ENCODE assay signal across 8 cellular contexts in genomic region chr10:17062493-17063487, GRCh38.
DNase-seq lines count a peak whose midpoint lies in the region; ATAC-seq and TF ChIP-seq lines count a peak whose summit lies in the region.

No MANE protein-coding gene starts in this region.

- H3K9me2 ChIP-seq in OCI-LY7 (ENCODE audit: insufficient read depth, low read length), result no peaks in the 10 kb centered on the region

- H3K36me3 ChIP-seq in fibroblast of lung (ENCODE audit: control insufficient read depth, insufficient read depth, low read length) (no peaks in the 10 kb centered on the region), OCI-LY7 (ENCODE audit: insufficient read depth, low read length) (no peaks in the 10 kb centered on the region)

- no TSS peak for BruUV-seq in OCI-LY7 (replicated peaks; lab: Mats Ljungman, UMichigan)

- peaks cover 22% of the 10 kb centered on the region for H3K4me1 ChIP-seq in fibroblast of lung (ENCODE audit: control insufficient read depth, extremely low read depth, insufficient read depth, low read length)
- no peaks in the 10 kb centered on the region for H3K4me1 ChIP-seq in OCI-LY7 (ENCODE audit: insufficient read depth, low read length, poor library complexity, severe bottlenecking)

- peak; percentile 78 for DNase-seq in AG20443 (ENCODE audit: low spot score)
- DNase-seq in RPMI7951 (ENCODE audit: low read depth), result peak; percentile 97
- peak; percentile 85 to 94 for DNase-seq in fibroblast of lung (ENCODE audit: low read depth in 2 of 2)
- peak; percentile 31 for DNase-seq in omental fat pad (ENCODE audit: low spot score)
- DNase-seq in OCI-LY7 (ENCODE audit: low spot score), result no peak
- no peak for DNase-seq in activated gamma-delta T cell (lab: John Stamatoyannopoulos, UW)
- no peak for DNase-seq in effector CD8-positive, alpha-beta T cell (lab: John Stamatoyannopoulos, UW)

- H3K9me3 ChIP-seq in fibroblast of lung (ENCODE audit: control insufficient read depth, insufficient read depth, low read depth, low read length) (no peaks in the 10 kb centered on the region), OCI-LY7 (ENCODE audit: low read length) (no peaks in the 10 kb centered on the region)

- H3K27ac ChIP-seq in fibroblast of lung (ENCODE audit: insufficient read depth, low read length), result peak overlapping the region; percentile 94
- no peak overlapping the region for H3K27ac ChIP-seq in OCI-LY7 (ENCODE audit: low read depth, low read length, poor library complexity, severe bottlenecking)

- H3K4me2 ChIP-seq in fibroblast of lung (ENCODE audit: extremely low read depth, insufficient read depth, low read length) (peak overlapping the region; percentile 95), OCI-LY7 (ENCODE audit: low read length) (no peak overlapping the region)

- intact Hi-C loops in OCI-LY7 (cut with micrococcal nuclease; ENCODE audit: unreplicated experiment), result no loop called here

- H4K20me1 ChIP-seq in fibroblast of lung (ENCODE audit: control insufficient read depth, extremely low read depth, insufficient read depth, low read length) (no peaks in the 10 kb centered on the region), OCI-LY7 (ENCODE audit: insufficient read depth, low read length) (no peaks in the 10 kb centered on the region)

- H2AFZ ChIP-seq in fibroblast of lung (ENCODE audit: low read length), result no peak overlapping the region
- H2AFZ ChIP-seq in OCI-LY7 (ENCODE audit: low read length), result no peak overlapping the region

- POLR2A ChIA-PET in OCI-LY7 (lab: Charles Lee), result interaction anchor here (0.7 kb wide), 1 partner anchor 300 kb away, joined by 3 read pairs; no protein-coding TSS in a partner anchor

- H3K79me2 ChIP-seq in fibroblast of lung (ENCODE audit: control insufficient read depth, insufficient read depth, low read length), result no peaks in the 10 kb centered on the region
- H3K79me2 ChIP-seq in OCI-LY7 (ENCODE audit: insufficient read depth, low read depth, low read length), result no peaks in the 10 kb centered on the region

- no peaks in the 10 kb centered on the region for H3K27me3 ChIP-seq in fibroblast of lung (ENCODE audit: control insufficient read depth, insufficient read depth, low read length)

- CTCF ChIA-PET in OCI-LY7 (lab: Charles Lee; ENCODE audit: unreplicated experiment), result no interaction called here

- H3K4me3 ChIP-seq in fibroblast of lung (replicated peaks in 1 of 4; ENCODE audit: control extremely low read depth in 1 of 4, insufficient read depth in 1 of 4, low read depth in 3 of 4, low read length in 4 of 4) (peak overlapping the region; percentile 3 to 19 (median 14)), OCI-LY7 (ENCODE audit: low read depth, low read length, poor library complexity, severe bottlenecking) (no peak overlapping the region)

- ATAC-seq in omental fat pad (ENCODE audit: low FRiP score), result peak; percentile 77
- ATAC-seq in GM19328 (IDR thresholded peaks at IDR 0.05; ENCODE audit: unreplicated experiment), result no peak

- no peak for TF ChIP-seq CTCF in fibroblast of lung (conservative IDR thresholded peaks at IDR 0.05 in 1 of 2, IDR thresholded peaks at IDR 0.05 in 1 of 2; ENCODE audit: low read depth in 1 of 2, low read length in 2 of 2)
- TF ChIP-seq CTCF in omental fat pad (IDR thresholded peaks at IDR 0.05), result no peak
- no peak for TF ChIP-seq CTCF in OCI-LY7 (conservative IDR thresholded peaks at IDR 0.05; ENCODE audit: low read length)

- H3K9ac ChIP-seq in fibroblast of lung (ENCODE audit: insufficient read depth, low read length), result peak overlapping the region; percentile 34

Comparison
In these comparisons a context has a peak if more than half of its experiments do, and no peak if none do; other contexts are left out.
1. DNase-seq: peak in AG20443 (single experiment), RPMI7951 (single experiment), fibroblast of lung (2 of 2) and omental fat pad (single experiment); none in OCI-LY7 (single experiment), activated gamma-delta T cell (single experiment) and effector CD8-positive, alpha-beta T cell (single experiment).